Comparison of ENCODE assay signal across 8 cellular contexts in genomic region chr5:151238303-151238741, GRCh38. TPM values are rescaled to one million over a fixed set of nuclear protein-coding genes. Genes with fewer than 3 reads are reported as not detected.
DNase-seq lines count a peak whose midpoint lies in the region; ATAC-seq and TF ChIP-seq lines count a peak whose summit lies in the region.

No MANE protein-coding gene starts in this region.

- no peaks in the 10 kb centered on the region for H3K36me3 ChIP-seq in CD4-positive, CD25-positive, alpha-beta regulatory T cell (ENCODE audit: control insufficient read depth, insufficient read depth, low read length)
- no peaks in the 10 kb centered on the region for H3K36me3 ChIP-seq in thyroid gland

- H3K27me3 ChIP-seq in CD4-positive, CD25-positive, alpha-beta regulatory T cell (ENCODE audit: control insufficient read depth, insufficient read depth, low read length), result no peaks in the 10 kb centered on the region
- H3K27me3 ChIP-seq in thyroid gland, result no peaks in the 10 kb centered on the region

- TF ChIP-seq CTCF in thyroid gland (IDR thresholded peaks at IDR 0.05), result no peak

- H3K27ac ChIP-seq in CD4-positive, CD25-positive, alpha-beta regulatory T cell (ENCODE audit: insufficient read depth, low read length, poor library complexity, severe bottlenecking), result no peak overlapping the region
- H3K27ac ChIP-seq in thyroid gland, result no peak overlapping the region

- DNase-seq in CD4-positive, CD25-positive, alpha-beta regulatory T cell, result no peak
- peak; percentile 51 for DNase-seq in iPS-NIHi11 (ENCODE audit: low spot score)
- no peak for DNase-seq in thyroid gland
- DNase-seq in SKM-1 (lab: John Stamatoyannopoulos, UW; ENCODE audit: unreplicated experiment), result no peak
- DNase-seq in activated CD4-positive, alpha-beta memory T cell treated with anti-CD3 and anti-CD28 coated beads for 36 hours, result no peak
- no peak for DNase-seq in NCI-H2029 treated with DMSO at 0.1 percent for 48 hours (lab: John Stamatoyannopoulos, UW)

- H3K9me3 Mint-ChIP-seq in CD4-positive, CD25-positive, alpha-beta regulatory T cell, result no peaks in the 10 kb centered on the region
- no peaks in the 10 kb centered on the region for H3K9me3 Mint-ChIP-seq in IgD-negative memory B cell
- no peaks in the 10 kb centered on the region for H3K9me3 Mint-ChIP-seq in activated CD4-positive, alpha-beta memory T cell treated with anti-CD3 and anti-CD28 coated beads for 36 hours

- intact Hi-C loops in thyroid gland (cut with DNase I), result loop anchor here (5.0 kb wide), 1 partner anchor 66 kb away; no protein-coding TSS in a partner anchor
- intact Hi-C loops in activated CD4-positive, alpha-beta memory T cell treated with anti-CD3 and anti-CD28 coated beads for 36 hours (cut with micrococcal nuclease), result no loop called here

- no peak for TF ChIP-seq POLR2A in thyroid gland (IDR thresholded peaks at IDR 0.05)

- 64 to 67% methylated on average over 6 to 13 of the region's 14 CpGs for WGBS in thyroid gland, 2 donors

- peaks cover 12 to 65% (median 32%) of the 10 kb centered on the region in 4 donors for H3K4me1 Mint-ChIP-seq in CD4-positive, CD25-positive, alpha-beta regulatory T cell
- peaks cover 65 to 72% (median 69%) of the 10 kb centered on the region in 3 donors for H3K4me1 Mint-ChIP-seq in IgD-negative memory B cell
- peaks cover 18% of the 10 kb centered on the region for H3K4me1 Mint-ChIP-seq in activated CD4-positive, alpha-beta memory T cell treated with anti-CD3 and anti-CD28 coated beads for 36 hours (ENCODE audit: low read depth)

- peak overlapping the region in 1 of 3 donors; percentile 71 for H3K27ac Mint-ChIP-seq in CD4-positive, CD25-positive, alpha-beta regulatory T cell
- peak overlapping the region; percentile 42 to 54 (median 45) for H3K27ac Mint-ChIP-seq in IgD-negative memory B cell
- no peak overlapping the region for H3K27ac Mint-ChIP-seq in activated CD4-positive, alpha-beta memory T cell treated with anti-CD3 and anti-CD28 coated beads for 36 hours

- CTCF ChIA-PET in activated CD4-positive, alpha-beta memory T cell treated with anti-CD3 and anti-CD28 coated beads for 36 hours (lab: Charles Lee), result interaction anchor here (0.7 to 2.0 kb wide), 14 partner anchors 9 to 186 kb away, joined by 3 to 15 read pairs (median 4); partner anchors contain the start of genes CCDC69 and GM2A

- POLR2A ChIA-PET in activated CD4-positive, alpha-beta memory T cell treated with anti-CD3 and anti-CD28 coated beads for 36 hours (lab: Charles Lee), result interaction anchor here (0.6 to 0.7 kb wide), 2 partner anchors 26 to 27 kb away, joined by 4 to 6 read pairs; no protein-coding TSS in a partner anchor

- no peaks in the 10 kb centered on the region for H3K27me3 Mint-ChIP-seq in CD4-positive, CD25-positive, alpha-beta regulatory T cell
- H3K27me3 Mint-ChIP-seq in IgD-negative memory B cell, result peaks cover 1% of the 10 kb centered on the region
- H3K27me3 Mint-ChIP-seq in activated CD4-positive, alpha-beta memory T cell treated with anti-CD3 and anti-CD28 coated beads for 36 hours, result no peaks in the 10 kb centered on the region

- peak overlapping the region in 3 of 4 donors; percentile 30 to 63 (median 48) for H3K4me3 Mint-ChIP-seq in CD4-positive, CD25-positive, alpha-beta regulatory T cell
- H3K4me3 Mint-ChIP-seq in IgD-negative memory B cell, result peak overlapping the region; percentile 54 to 97 (median 82)
- no peak overlapping the region for H3K4me3 Mint-ChIP-seq in activated CD4-positive, alpha-beta memory T cell treated with anti-CD3 and anti-CD28 coated beads for 36 hours

- ATAC-seq in CD4-positive, CD25-positive, alpha-beta regulatory T cell (ENCODE audit: low read depth in 2 of 2), result no peak
- peak; percentile 37 for ATAC-seq in GM19455 (IDR thresholded peaks at IDR 0.05; ENCODE audit: unreplicated experiment)

- no peak overlapping the region for H3K4me3 ChIP-seq in CD4-positive, CD25-positive, alpha-beta regulatory T cell (ENCODE audit: low read depth, low read length)
- H3K4me3 ChIP-seq in thyroid gland (replicated peaks in 1 of 3), result no peak overlapping the region

- peaks cover 28% of the 10 kb centered on the region for H3K4me1 ChIP-seq in CD4-positive, CD25-positive, alpha-beta regulatory T cell (ENCODE audit: control insufficient read depth, insufficient read depth, low read length, poor library complexity, severe bottlenecking)
- peaks cover 4 to 15% of the 10 kb centered on the region in 2 donors for H3K4me1 ChIP-seq in thyroid gland

- no peaks in the 10 kb centered on the region for H3K36me3 Mint-ChIP-seq in CD4-positive, CD25-positive, alpha-beta regulatory T cell
- no peaks in the 10 kb centered on the region for H3K36me3 Mint-ChIP-seq in IgD-negative memory B cell
- no peaks in the 10 kb centered on the region for H3K36me3 Mint-ChIP-seq in activated CD4-positive, alpha-beta memory T cell treated with anti-CD3 and anti-CD28 coated beads for 36 hours

- H3K9me3 ChIP-seq in CD4-positive, CD25-positive, alpha-beta regulatory T cell (ENCODE audit: control insufficient read depth in 2 of 2, low read length in 2 of 2), result no peaks in the 10 kb centered on the region
- no peaks in the 10 kb centered on the region for H3K9me3 ChIP-seq in thyroid gland

RNA-seq across cellular contexts. Expression of gene CCDC69, which starts 14.4 kb away (rescaled TPM):
- total RNA-seq in CD4-positive, CD25-positive, alpha-beta regulatory T cell, result 104 TPM
- 10 to 100 TPM; 78.2 to 97.0 (median 87.7) TPM for polyA plus RNA-seq in CD4-positive, CD25-positive, alpha-beta regulatory T cell
- 75.5 TPM for polyA plus RNA-seq in IgD-negative memory B cell
- 10 to 100 TPM; 13.5 to 51.6 (median 18.3) TPM for total RNA-seq in thyroid gland
- total RNA-seq in activated CD4-positive, alpha-beta memory T cell treated with anti-CD3 and anti-CD28 coated beads for 36 hours, result 10 to 100 TPM; 24.6 to 27.6 TPM

RNA-seq across cellular contexts. Expression of gene GM2A, which starts 14.7 kb away (rescaled TPM):
- 12.0 TPM for total RNA-seq in CD4-positive, CD25-positive, alpha-beta regulatory T cell
- polyA plus RNA-seq in CD4-positive, CD25-positive, alpha-beta regulatory T cell, result 1 to 10 TPM; 4.7 to 8.7 (median 6.1) TPM
- polyA plus RNA-seq in IgD-negative memory B cell, result 31.5 TPM
- total RNA-seq in thyroid gland, result 10 to 100 TPM; 15.4 to 23.8 (median 18.8) TPM
- 10 to 100 TPM; 28.7 to 29.1 TPM for total RNA-seq in activated CD4-positive, alpha-beta memory T cell treated with anti-CD3 and anti-CD28 coated beads for 36 hours
